8 cellular contexts compared by ENCODE assay signal in genomic region chr4:183471960-183472708, GRCh38. TPM values are rescaled to one million over a fixed set of nuclear protein-coding genes. Genes with fewer than 3 reads are reported as not detected.
DNase-seq lines count a peak whose midpoint lies in the region; ATAC-seq and TF ChIP-seq lines count a peak whose summit lies in the region.

No MANE protein-coding gene starts in this region.

- no peak overlapping the region for H3K27ac ChIP-seq in WERI-Rb-1
- H3K27ac ChIP-seq in breast epithelium, result no peak overlapping the region

- peaks cover 3% of the 10 kb centered on the region for H3K9me3 ChIP-seq in WERI-Rb-1 (ENCODE audit: severe bottlenecking)
- no peaks in the 10 kb centered on the region for H3K9me3 ChIP-seq in breast epithelium

- DNase-seq in GM12864 (ENCODE audit: low read depth), result peak; percentile 8
- peak; percentile 72 for DNase-seq in NCI-H146 (lab: John Stamatoyannopoulos, UW)
- DNase-seq in WERI-Rb-1, result peak; percentile 90
- DNase-seq in breast epithelium (ENCODE audit: low spot score in 2 of 2), result peak; percentile 71 to 80
- peak; percentile 68 for DNase-seq in iris pigment epithelial cell (ENCODE audit: low read depth)
- DNase-seq in stimulated activated CD4-positive, alpha-beta T cell treated with anti-CD3 and anti-CD28 coated beads, Interleukin-12 subunit alpha, Interleukin-12 subunit beta, amount 100 ng/mL, for 48 hours (ENCODE audit: low read depth in 2 of 3, low spot score in 1 of 3), result peak; percentile 57 to 87 (median 76)

- TF ChIP-seq CTCF in GM12864 (IDR thresholded peaks at IDR 0.05; ENCODE audit: low read depth, low read length, missing control alignments), result peak; percentile 73
- peak; percentile 60 for TF ChIP-seq CTCF in WERI-Rb-1 (IDR thresholded peaks at IDR 0.05; ENCODE audit: low read depth, low read length)
- peak; percentile 80 to 84 (median 80) for TF ChIP-seq CTCF in breast epithelium (IDR thresholded peaks at IDR 0.05)

- no peak for TF ChIP-seq POLR2A in breast epithelium (IDR thresholded peaks at IDR 0.05)

- ATAC-seq in HG02759 (IDR thresholded peaks at IDR 0.05; ENCODE audit: unreplicated experiment) (peak; percentile 83), HG02970 (IDR thresholded peaks at IDR 0.05; ENCODE audit: low FRiP score, unreplicated experiment) (no peak)

- no peaks in the 10 kb centered on the region for H3K4me1 ChIP-seq in breast epithelium

- H3K4me3 ChIP-seq in GM12864 (ENCODE audit: low read depth, low read length), result no peak overlapping the region
- no peak overlapping the region for H3K4me3 ChIP-seq in WERI-Rb-1 (ENCODE audit: low read depth, low read length)
- no peak overlapping the region for H3K4me3 ChIP-seq in breast epithelium

- no peaks in the 10 kb centered on the region for H3K27me3 ChIP-seq in WERI-Rb-1 (ENCODE audit: insufficient read depth, low read depth, severe bottlenecking)
- no peaks in the 10 kb centered on the region for H3K27me3 ChIP-seq in breast epithelium

- H3K36me3 ChIP-seq in WERI-Rb-1, result no peaks in the 10 kb centered on the region
- no peaks in the 10 kb centered on the region for H3K36me3 ChIP-seq in breast epithelium

- intact Hi-C loops in breast epithelium (cut with DNase I; ENCODE audit: low total_unique reads), result no loop called here

RNA-seq across cellular contexts. Expression of gene CDKN2AIP, which starts 27.7 kb away (rescaled TPM):
- 10 to 100 TPM; 22.2 to 37.3 (median 23.3) TPM for total RNA-seq in breast epithelium

RNA-seq across cellular contexts. Expression of gene ING2, which starts 32.7 kb away (rescaled TPM):
- total RNA-seq in breast epithelium, result 10 to 100 TPM in 2 of 3 donors, 1 to 10 TPM in 1; 7.9 to 23.0 (median 13.8) TPM

Comparison
In these comparisons a context has a peak if more than half of its experiments do, and no peak if none do; other contexts are left out.
1. DNase-seq: peak in every context shown above with its lines; median percentile 90 in WERI-Rb-1; 76 in stimulated activated CD4-positive, alpha-beta T cell treated with anti-CD3 and anti-CD28 coated beads, Interleukin-12 subunit alpha, Interleukin-12 subunit beta, amount 100 ng/mL, for 48 hours; 76 in breast epithelium; 72 in NCI-H146; 68 in iris pigment epithelial cell; 8 in GM12864.